ENCODE assay signal across 8 cellular contexts in genomic region chr19:47247308-47247990, GRCh38. TPM values are rescaled to one million over a fixed set of nuclear protein-coding genes. Genes with fewer than 3 reads are reported as not detected.
DNase-seq lines count a peak whose midpoint lies in the region; ATAC-seq lines count a peak whose summit lies in the region.

No MANE protein-coding gene starts in this region.

- POLR2A ChIA-PET in activated CD8-positive, alpha-beta T cell treated with anti-CD3 and anti-CD28 coated beads, Interleukin-2, amount 10 ng/mL, durations not matched to agents 7 days and 5 days (lab: Charles Lee), result interaction anchor here (0.6 to 2.5 kb wide), 3 partner anchors 9 to 21 kb away, joined by 3 to 12 read pairs (median 3); no protein-coding TSS in a partner anchor

- CTCF ChIA-PET in activated CD8-positive, alpha-beta T cell treated with anti-CD3 and anti-CD28 coated beads, Interleukin-2, amount 10 ng/mL, durations not matched to agents 7 days and 5 days (lab: Charles Lee), result interaction anchor here (0.6 to 6.8 kb wide), 24 partner anchors 8 to 293 kb away, joined by 3 to 484 read pairs (median 4); partner anchors contain the start of genes CCDC9, INAFM1 and SAE1

- H3K36me3 Mint-ChIP-seq in activated CD8-positive, alpha-beta T cell treated with anti-CD3 and anti-CD28 coated beads, Interleukin-2, amount 10 ng/mL, durations not matched to agents 7 days and 5 days (ENCODE audit: low read depth), result no peaks in the 10 kb centered on the region
- no peaks in the 10 kb centered on the region for H3K36me3 Mint-ChIP-seq in stimulated activated effector memory CD8-positive, alpha-beta T cell treated with anti-CD3 and anti-CD28 coated beads, Interleukin-12 subunit alpha, Interleukin-12 subunit beta, amount 100 ng/mL, for 72 hours

- H3K9me3 Mint-ChIP-seq in activated CD8-positive, alpha-beta T cell treated with anti-CD3 and anti-CD28 coated beads, Interleukin-2, amount 10 ng/mL, durations not matched to agents 7 days and 5 days (ENCODE audit: insufficient read depth), result no peaks in the 10 kb centered on the region
- no peaks in the 10 kb centered on the region for H3K9me3 Mint-ChIP-seq in stimulated activated effector memory CD8-positive, alpha-beta T cell treated with anti-CD3 and anti-CD28 coated beads, Interleukin-12 subunit alpha, Interleukin-12 subunit beta, amount 100 ng/mL, for 72 hours

- DNase-seq in NK-92 treated with Interleukin-12 subunit alpha and Interleukin-12 subunit beta, amount 100 ng/mL, for 24 hours (lab: John Stamatoyannopoulos, UW), result peak; percentile 55
- DNase-seq in NK-92 (lab: John Stamatoyannopoulos, UW; ENCODE audit: unreplicated experiment), result no peak
- DNase-seq in NCI-H69 (lab: John Stamatoyannopoulos, UW), result peak; percentile 74
- peak; percentile 88 for DNase-seq in activated CD8-positive, alpha-beta T cell treated with anti-CD3 and anti-CD28 coated beads, Interleukin-2, amount 10 ng/mL, durations not matched to agents 7 days and 5 days
- peak; percentile 76 for DNase-seq in effector CD8-positive, alpha-beta T cell (lab: John Stamatoyannopoulos, UW)
- peak; percentile 58 for DNase-seq in midbrain (lab: John Stamatoyannopoulos, UW)
- peak; percentile 84 to 90 for DNase-seq in stimulated activated effector memory CD8-positive, alpha-beta T cell treated with anti-CD3 and anti-CD28 coated beads, Interleukin-12 subunit alpha, Interleukin-12 subunit beta, amount 100 ng/mL, for 72 hours (ENCODE audit: low spot score in 2 of 2)

- H3K4me3 Mint-ChIP-seq in activated CD8-positive, alpha-beta T cell treated with anti-CD3 and anti-CD28 coated beads, Interleukin-2, amount 10 ng/mL, durations not matched to agents 7 days and 5 days, result no peak overlapping the region
- no peak overlapping the region for H3K4me3 Mint-ChIP-seq in stimulated activated effector memory CD8-positive, alpha-beta T cell treated with anti-CD3 and anti-CD28 coated beads, Interleukin-12 subunit alpha, Interleukin-12 subunit beta, amount 100 ng/mL, for 72 hours

- no peaks in the 10 kb centered on the region for H3K27me3 Mint-ChIP-seq in activated CD8-positive, alpha-beta T cell treated with anti-CD3 and anti-CD28 coated beads, Interleukin-2, amount 10 ng/mL, durations not matched to agents 7 days and 5 days (ENCODE audit: low read depth)

- no peak overlapping the region for H3K27ac Mint-ChIP-seq in activated CD8-positive, alpha-beta T cell treated with anti-CD3 and anti-CD28 coated beads, Interleukin-2, amount 10 ng/mL, durations not matched to agents 7 days and 5 days
- no peak overlapping the region for H3K27ac Mint-ChIP-seq in stimulated activated effector memory CD8-positive, alpha-beta T cell treated with anti-CD3 and anti-CD28 coated beads, Interleukin-12 subunit alpha, Interleukin-12 subunit beta, amount 100 ng/mL, for 72 hours

- peaks cover 35% of the 10 kb centered on the region for H3K4me1 Mint-ChIP-seq in activated CD8-positive, alpha-beta T cell treated with anti-CD3 and anti-CD28 coated beads, Interleukin-2, amount 10 ng/mL, durations not matched to agents 7 days and 5 days (ENCODE audit: low read depth)
- peaks cover 12% of the 10 kb centered on the region for H3K4me1 Mint-ChIP-seq in stimulated activated effector memory CD8-positive, alpha-beta T cell treated with anti-CD3 and anti-CD28 coated beads, Interleukin-12 subunit alpha, Interleukin-12 subunit beta, amount 100 ng/mL, for 72 hours

- no peak for ATAC-seq in activated CD8-positive, alpha-beta T cell treated with anti-CD3 and anti-CD28 coated beads, Interleukin-2, amount 10 ng/mL, durations not matched to agents 7 days and 5 days
- no peak for ATAC-seq in stimulated activated effector memory CD8-positive, alpha-beta T cell treated with anti-CD3 and anti-CD28 coated beads, Interleukin-12 subunit alpha, Interleukin-12 subunit beta, amount 100 ng/mL, for 72 hours
- no peak for ATAC-seq in GM21390 (IDR thresholded peaks at IDR 0.05; ENCODE audit: unreplicated experiment)

RNA-seq across cellular contexts. Expression of gene CCDC9, which starts 8.9 kb away (rescaled TPM):
- 10 to 100 TPM; 30.0 to 32.1 TPM for total RNA-seq in activated CD8-positive, alpha-beta T cell treated with anti-CD3 and anti-CD28 coated beads, Interleukin-2, amount 10 ng/mL, durations not matched to agents 7 days and 5 days

RNA-seq across cellular contexts. Expression of gene BBC3, which starts 16.4 kb away (rescaled TPM):
- 10 to 100 TPM; 15.7 to 16.8 TPM for total RNA-seq in activated CD8-positive, alpha-beta T cell treated with anti-CD3 and anti-CD28 coated beads, Interleukin-2, amount 10 ng/mL, durations not matched to agents 7 days and 5 days

RNA-seq across cellular contexts. Expression of gene INAFM1, which starts 27.2 kb away (rescaled TPM):
- total RNA-seq in activated CD8-positive, alpha-beta T cell treated with anti-CD3 and anti-CD28 coated beads, Interleukin-2, amount 10 ng/mL, durations not matched to agents 7 days and 5 days, result 10 to 100 TPM; 12.9 to 14.3 TPM
